ENCODE assay signal across 9 cellular contexts in the genomic region with DNA sequence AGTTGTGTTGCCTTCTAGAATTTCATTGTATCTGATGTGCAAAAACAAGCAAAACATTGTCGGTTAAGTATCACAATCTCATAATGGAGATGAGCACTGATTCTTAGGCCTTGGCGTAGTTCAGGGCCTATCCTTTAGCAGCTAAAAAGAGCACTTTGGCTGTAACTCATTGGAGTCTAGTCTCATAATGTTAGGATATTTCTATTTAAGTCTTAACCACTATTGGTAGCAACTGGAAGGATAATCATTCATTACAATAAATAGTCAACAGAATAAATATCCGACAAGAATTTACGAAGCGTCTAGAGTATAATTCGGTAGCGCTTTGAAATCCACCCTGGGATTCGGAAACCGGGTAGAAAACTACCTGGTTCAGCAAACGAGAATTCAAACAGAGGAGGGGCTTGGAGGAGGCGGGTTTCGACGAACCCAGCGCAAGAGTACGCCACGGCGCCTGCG. TPM values are rescaled to one million over a fixed set of nuclear protein-coding genes. Genes with fewer than 3 reads are reported as not detected.
DNase-seq lines count a peak whose midpoint lies in the region; ATAC-seq, FAIRE-seq and TF ChIP-seq lines count a peak whose summit lies in the region.
"Had no signal": no experiment of that assay in that cellular context is flagged by ENCODE, and none has a peak within 500 bp of the region (broad histone marks: within the 10 kb centered on the region; RNA-seq: fewer than 3 reads in every experiment).

No MANE protein-coding gene starts in this region.

- DNase-seq in DMS 273 (lab: John Stamatoyannopoulos, UW; ENCODE audit: unreplicated experiment) (peak; percentile 93), DMS 273 treated with DMSO at 0.1 percent for 48 hours (lab: John Stamatoyannopoulos, UW) (no peak), HTR-8/SVneo (ENCODE audit: insufficient read length, low spot score) (peak; percentile 92), dorsolateral prefrontal cortex (peak; percentile 70 to 87 (median 83)), lower lobe of right lung (peak; percentile 91)
- DNase-seq in activated CD4-positive, CD25-positive, alpha-beta regulatory T cell treated with anti-CD3 and anti-CD28 coated beads, Interleukin-2, amount 50 U/mL, for 72 hours = peak; percentile 83
- DNase-seq in stimulated activated CD4-positive, alpha-beta T cell treated with anti-CD3 and anti-CD28 coated beads, TNF-alpha, amount 100 ng/mL, for 48 hours (ENCODE audit: low read depth in 3 of 3) = peak; percentile 72 to 82 (median 79)

- H3K27ac ChIP-seq in dorsolateral prefrontal cortex (peak overlapping the region; percentile 90 to 100 (median 99)), lower lobe of right lung (peak overlapping the region; percentile 98)

- intact Hi-C loops in dorsolateral prefrontal cortex (cut with DNase I) = loop anchor here (2.0 to 10.0 kb wide), 3 partner anchors 59 to 559 kb away; a partner anchor contains a TSS
- intact Hi-C loops in lower lobe of right lung (cut with DNase I) = no loop called here

- no peaks in the 10 kb centered on the region for H3K36me3 ChIP-seq in lower lobe of right lung

- peak; percentile 71 for ATAC-seq in GM21423 (IDR thresholded peaks at IDR 0.05; ENCODE audit: unreplicated experiment)
- peak; percentile 93 to 95 for ATAC-seq in lower lobe of right lung

- H3K4me3 ChIP-seq in dorsolateral prefrontal cortex (peak overlapping the region; percentile 63 to 98 (median 82)), lower lobe of right lung (peak overlapping the region; percentile 81)

- H3K4me1 ChIP-seq in lower lobe of right lung = peaks cover 31% of the 10 kb centered on the region

- no peak for FAIRE-seq in HTR-8/SVneo (lab: Jason Lieb, UNC)
- FAIRE-seq: A204.1 had no signal

- no peaks in the 10 kb centered on the region for H3K9me3 ChIP-seq in lower lobe of right lung

- TF ChIP-seq CTCF in dorsolateral prefrontal cortex (IDR thresholded peaks at IDR 0.05 in 54 of 56, conservative IDR thresholded peaks at IDR 0.05 in 2 of 56; ENCODE audit: low read depth in 1 of 56, partially characterized antibody in 56 of 56) (peak in 5 of 56 donors; percentile 3 to 11 (median 5)), lower lobe of right lung (IDR thresholded peaks at IDR 0.05) (no peak)

- H3K27me3 ChIP-seq in dorsolateral prefrontal cortex (peaks cover 0 to 5% (median 0%) of the 10 kb centered on the region in 45 donors), lower lobe of right lung (ENCODE audit: low read depth) (no peaks in the 10 kb centered on the region)

RNA-seq across cellular contexts. Expression of a gene that starts 0.5 kb away (rescaled TPM):
- total RNA-seq in dorsolateral prefrontal cortex (10 to 100 TPM; 19.7 to 40.3 (median 29.2) TPM), lower lobe of right lung (21.0 TPM)

RNA-seq across cellular contexts. Expression of a gene that starts 57.9 kb away (rescaled TPM):
- total RNA-seq in dorsolateral prefrontal cortex (10 to 100 TPM; 25.0 to 47.8 (median 34.2) TPM), lower lobe of right lung (29.5 TPM)
